ENCODE assay signal across 13 cellular contexts in genomic region chr6:44284119-44284518, GRCh38. TPM values are rescaled to one million over a fixed set of nuclear protein-coding genes. Genes with fewer than 3 reads are reported as not detected.
DNase-seq lines count a peak whose midpoint lies in the region; ATAC-seq lines count a peak whose summit lies in the region.
"Had no signal": no experiment of that assay in that cellular context is flagged by ENCODE, and none has a peak within 500 bp of the region (broad histone marks: within the 10 kb centered on the region; RNA-seq: fewer than 3 reads in every experiment).

No MANE protein-coding gene starts in this region.

- intact Hi-C loops in Right ventricle myocardium superior (cut with DNase I) = no loop called here

- DNase-seq in SIG-M5 treated with dmso at 0.1 percent for 504 hours (lab: John Stamatoyannopoulos, UW; ENCODE audit: unreplicated experiment) (peak; percentile 45), SIG-M5 (lab: John Stamatoyannopoulos, UW) (no peak), SKM-1 treated with dmso at 0.1 percent for 144 hours (lab: John Stamatoyannopoulos, UW; ENCODE audit: unreplicated experiment) (peak; percentile 33), inferior parietal cortex (ENCODE audit: extremely low spot score) (no peak), epidermal melanocyte (ENCODE audit: insufficient read length, low spot score) (no peak), DMS79 treated with DMSO at 0.1 percent for 48 hours (lab: John Stamatoyannopoulos, UW) (no peak), Right ventricle myocardium superior (no peak)
- DNase-seq: KG1, NCI-H1092 treated with DMSO at 0.1 percent for 48 hours, NCI-H2081 treated with DMSO at 0.1 percent for 48 hours, NCI-H510A treated with DMSO at 0.1 percent for 48 hours, OCI-M1 had no signal

- H3K27me3 ChIP-seq in layer of hippocampus (ENCODE audit: control insufficient read depth, insufficient read depth, low read length) = no peaks in the 10 kb centered on the region

- peak overlapping the region; percentile 27 for H3K27ac ChIP-seq in layer of hippocampus (ENCODE audit: low read depth, low read length)

- no peak for ATAC-seq in Right ventricle myocardium superior (ENCODE audit: poor library complexity)

RNA-seq across cellular contexts. Expression of gene TMEM151B, which starts 13.9 kb away (rescaled TPM):
- not detected for total RNA-seq in Right ventricle myocardium superior

RNA-seq across cellular contexts. Expression of gene NFKBIE, which starts 18.8 kb away (rescaled TPM):
- 3.7 TPM for total RNA-seq in Right ventricle myocardium superior

RNA-seq across cellular contexts. Expression of gene SLC35B2, which starts 26.8 kb away (rescaled TPM):
- 19.4 TPM for total RNA-seq in Right ventricle myocardium superior

RNA-seq across cellular contexts. Expression of gene AARS2, which starts 29.0 kb away (rescaled TPM):
- total RNA-seq in Right ventricle myocardium superior = 10.7 TPM

RNA-seq across cellular contexts. Expression of gene HSP90AB1, which starts 37.2 kb away (rescaled TPM):
- total RNA-seq in Right ventricle myocardium superior = 853 TPM

Comparison
In these comparisons a context has a peak if more than half of its experiments do, and no peak if none do; other contexts are left out.
1. DNase-seq: peak in SIG-M5 treated with dmso at 0.1 percent for 504 hours (single experiment) and SKM-1 treated with dmso at 0.1 percent for 144 hours (single experiment); none in SIG-M5 (single experiment), inferior parietal cortex (single experiment), epidermal melanocyte (single experiment), DMS79 treated with DMSO at 0.1 percent for 48 hours (single experiment) and Right ventricle myocardium superior (single experiment).